7 cellular contexts compared by ENCODE assay signal in the genomic region with DNA sequence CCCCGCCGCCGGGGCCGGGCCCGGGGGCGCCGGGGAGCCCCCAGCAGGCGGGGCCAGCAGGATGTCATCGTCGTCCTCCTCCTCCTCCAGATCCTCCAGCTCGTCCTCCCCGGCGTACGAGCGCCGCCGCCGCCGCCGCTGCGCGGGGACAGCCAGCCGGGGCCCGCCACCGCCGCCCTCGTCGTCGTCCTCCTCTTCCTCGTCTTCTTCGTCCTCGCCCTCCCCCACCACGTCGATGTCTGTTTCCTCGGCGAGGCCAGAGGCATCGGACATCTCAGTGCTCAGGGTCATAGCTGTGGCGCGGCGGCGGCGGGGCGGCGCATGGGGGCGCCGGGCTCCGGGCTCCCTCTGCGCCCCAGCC. TPM values are rescaled to one million over a fixed set of nuclear protein-coding genes. Genes with fewer than 3 reads are reported as not detected.
DNase-seq lines count a peak whose midpoint lies in the region; ATAC-seq, FAIRE-seq and TF ChIP-seq lines count a peak whose summit lies in the region.

No MANE protein-coding gene starts in this region.

- ATAC-seq in HG03108 (IDR thresholded peaks at IDR 0.05; ENCODE audit: unreplicated experiment) (peak; percentile 23), HG03045 (IDR thresholded peaks at IDR 0.05; ENCODE audit: unreplicated experiment) (no peak)
- ATAC-seq in activated T-cell treated with anti-CD3 and anti-CD28 coated beads, Interleukin-2, amount 50 U/mL, for 72 hours (replicated peaks in 1 of 2), result peak; percentile 32 to 33

- no peaks in the 10 kb centered on the region for H3K36me3 ChIP-seq in keratinocyte (ENCODE audit: control insufficient read depth in 2 of 2, extremely low read depth in 1 of 2, insufficient read depth in 2 of 2, low read length in 2 of 2)
- H3K36me3 ChIP-seq in vagina, result no peaks in the 10 kb centered on the region

- no peak overlapping the region for H2AFZ ChIP-seq in keratinocyte (ENCODE audit: control insufficient read depth, low read length)

- H3K27me3 ChIP-seq in keratinocyte (ENCODE audit: control insufficient read depth, extremely low read depth, insufficient read depth, low read length), result peaks cover 47% of the 10 kb centered on the region
- peaks cover 34% of the 10 kb centered on the region for H3K27me3 ChIP-seq in vagina

- peak overlapping the region; percentile 52 for H3K27ac ChIP-seq in keratinocyte (ENCODE audit: control insufficient read depth, insufficient read depth, low read length)
- H3K27ac ChIP-seq in vagina, result no peak overlapping the region

- peaks cover 29% of the 10 kb centered on the region for H3K79me2 ChIP-seq in keratinocyte (ENCODE audit: control insufficient read depth, insufficient read depth, low read length)

- no peak overlapping the region for H3K4me2 ChIP-seq in keratinocyte (ENCODE audit: control insufficient read depth, extremely low read depth, insufficient read depth, low read depth, low read length)

- no peaks in the 10 kb centered on the region for H3K9me3 ChIP-seq in keratinocyte (ENCODE audit: control insufficient read depth, low read depth, low read length)
- H3K9me3 ChIP-seq in vagina, result no peaks in the 10 kb centered on the region

- H3K4me1 ChIP-seq in keratinocyte (ENCODE audit: control insufficient read depth, extremely low read depth, insufficient read depth, low read length) (peaks cover 15% of the 10 kb centered on the region), vagina (peaks cover 19% of the 10 kb centered on the region)

- H3K27me3 Mint-ChIP-seq in activated T-cell treated with anti-CD3 and anti-CD28 coated beads, Interleukin-2, amount 50 U/mL, for 72 hours (ENCODE audit: low read depth), result peaks cover 75% of the 10 kb centered on the region

- intact Hi-C loops in vagina (cut with DNase I), result loop anchor here (5.0 kb wide), 1 partner anchor 146 kb away; no protein-coding TSS in a partner anchor

- peak overlapping the region; percentile 56 to 81 for H3K4me3 Mint-ChIP-seq in activated T-cell treated with anti-CD3 and anti-CD28 coated beads, Interleukin-2, amount 50 U/mL, for 72 hours

- TF ChIP-seq POLR2A in vagina (IDR thresholded peaks at IDR 0.05), result no peak

- H4K20me1 ChIP-seq in keratinocyte (ENCODE audit: control insufficient read depth, extremely low read depth, insufficient read depth, low read length), result no peaks in the 10 kb centered on the region

- H3K9me3 Mint-ChIP-seq in activated T-cell treated with anti-CD3 and anti-CD28 coated beads, Interleukin-2, amount 50 U/mL, for 72 hours, result no peaks in the 10 kb centered on the region

- peak overlapping the region; percentile 75 for H3K9ac ChIP-seq in keratinocyte (ENCODE audit: control insufficient read depth, extremely low read depth, insufficient read depth, low read length)

- no peak for FAIRE-seq in keratinocyte (lab: Jason Lieb, UNC)

- H3K9me1 ChIP-seq in keratinocyte (ENCODE audit: control insufficient read depth, extremely low read depth, insufficient read depth, low read length), result no peaks in the 10 kb centered on the region

- H3K4me3 ChIP-seq in GM12864 (ENCODE audit: low read depth, low read length) (peak overlapping the region; percentile 53), keratinocyte (ENCODE audit: control insufficient read depth in 2 of 3, extremely low read depth in 1 of 3, insufficient read depth in 2 of 3, low read depth in 1 of 3, low read length in 3 of 3) (peak overlapping the region; percentile 73 to 76 (median 75)), vagina (peak overlapping the region; percentile 34 to 55)

- dilution Hi-C loops in keratinocyte (cut with MboI; ENCODE audit: extremely low pct_ligation_motif_present, low sequenced_read_pairs), result no loop called here

- DNase-seq in GM12864 (ENCODE audit: low read depth) (no peak), keratinocyte (ENCODE audit: low read depth, low spot score) (no peak), vagina (ENCODE audit: extremely low spot score in 2 of 2) (no peak), pons (ENCODE audit: low spot score) (no peak)
- DNase-seq in activated T-cell treated with anti-CD3 and anti-CD28 coated beads, Interleukin-2, amount 50 U/mL, for 72 hours, result peak; percentile 37 to 47

- H3K27ac Mint-ChIP-seq in activated T-cell treated with anti-CD3 and anti-CD28 coated beads, Interleukin-2, amount 50 U/mL, for 72 hours, result no peak overlapping the region

- TF ChIP-seq CTCF in GM12864 (IDR thresholded peaks at IDR 0.05; ENCODE audit: low read depth, low read length, missing control alignments) (no peak), keratinocyte (optimal IDR thresholded peaks at IDR 0.05 in 1 of 3, IDR thresholded peaks at IDR 0.05 in 1 of 3, conservative IDR thresholded peaks at IDR 0.05 in 1 of 3; ENCODE audit: extremely low read depth in 1 of 3, insufficient read depth in 2 of 3, low read length in 3 of 3) (peak in 1 of 3 experiments; percentile 7), vagina (IDR thresholded peaks at IDR 0.05) (no peak)

- H3K4me1 Mint-ChIP-seq in activated T-cell treated with anti-CD3 and anti-CD28 coated beads, Interleukin-2, amount 50 U/mL, for 72 hours (ENCODE audit: low read depth), result peaks cover 27% of the 10 kb centered on the region

- H3K36me3 Mint-ChIP-seq in activated T-cell treated with anti-CD3 and anti-CD28 coated beads, Interleukin-2, amount 50 U/mL, for 72 hours (ENCODE audit: insufficient read depth in 2 of 2), result no peaks in the 10 kb centered on the region

RNA-seq across cellular contexts. Expression of gene FOXD1, which starts 0.5 kb away (rescaled TPM):
- 1 to 10 TPM in 1 of 2 donors, under 1 TPM in 1; 0.55 to 1.0 TPM for total RNA-seq in activated T-cell treated with anti-CD3 and anti-CD28 coated beads, Interleukin-2, amount 50 U/mL, for 72 hours
- polyA plus RNA-seq in keratinocyte, result 2.9 to 11.9 TPM (median 7.0 TPM) in 3 replicates
- polyA plus RNA-seq in keratinocyte (2011; ENCODE audit: low read depth), result 2.5 TPM
- polyA plus RNA-seq in keratinocyte (2011; cell fraction: cytosol; rRNA removed), result 4.1 and 5.5 TPM in 2 replicates
- polyA plus RNA-seq in keratinocyte (2011; cell fraction: nucleus; rRNA removed), result 5.3 and 6.7 TPM in 2 replicates
- polyA plus RNA-seq in keratinocyte (2012; ENCODE audit: low replicate concordance), result 6.9 and 22.6 TPM in 2 replicates
- polyA minus RNA-seq in keratinocyte, result 1.3 to 6.3 TPM (median 1.9 TPM) in 3 replicates
- 9.2 TPM for polyA minus RNA-seq in keratinocyte (2011; cell fraction: cytosol; rRNA and poly(A)+ RNA removed)
- polyA minus RNA-seq in keratinocyte (2011; cell fraction: nucleus; rRNA and poly(A)+ RNA removed), result 2.4 and 2.7 TPM in 2 replicates
- not detected for total RNA-seq in vagina

RNA-seq across cellular contexts. Expression of gene BTF3, which starts 50.2 kb away (rescaled TPM):
- 1,000 to 10,000 TPM; 1,036 to 1,053 TPM for total RNA-seq in activated T-cell treated with anti-CD3 and anti-CD28 coated beads, Interleukin-2, amount 50 U/mL, for 72 hours
- polyA plus RNA-seq in keratinocyte, result 505 to 857 TPM (median 694 TPM) in 3 replicates
- 754 TPM for polyA plus RNA-seq in keratinocyte (2011; ENCODE audit: low read depth)
- polyA plus RNA-seq in keratinocyte (2011; cell fraction: cytosol; rRNA removed), result 674 and 942 TPM in 2 replicates
- polyA plus RNA-seq in keratinocyte (2011; cell fraction: nucleus; rRNA removed), result 191 and 279 TPM in 2 replicates
- polyA plus RNA-seq in keratinocyte (2012; ENCODE audit: low replicate concordance), result 722 and 955 TPM in 2 replicates
- 225 to 484 TPM (median 286 TPM) in 3 replicates for polyA minus RNA-seq in keratinocyte
- polyA minus RNA-seq in keratinocyte (2011; cell fraction: cytosol; rRNA and poly(A)+ RNA removed), result 335 TPM
- 67.1 and 102 TPM in 2 replicates for polyA minus RNA-seq in keratinocyte (2011; cell fraction: nucleus; rRNA and poly(A)+ RNA removed)
- total RNA-seq in vagina, result 537 TPM

Comparison
In these comparisons a context has a peak if more than half of its experiments do, and no peak if none do; other contexts are left out.
1. DNase-seq: peak in activated T-cell treated with anti-CD3 and anti-CD28 coated beads, Interleukin-2, amount 50 U/mL, for 72 hours (2 of 2); none in GM12864 (single experiment), keratinocyte (single experiment), vagina (0 of 2) and pons (single experiment).
2. Peak in every context shown above with its lines, with median percentiles within 50 percentile points of each other: H3K4me3 ChIP-seq.